Comparison of ENCODE assay signal across 18 cellular contexts in genomic region chr1:235107368-235108184, GRCh38. TPM values are rescaled to one million over a fixed set of nuclear protein-coding genes. Genes with fewer than 3 reads are reported as not detected.
DNase-seq lines count a peak whose midpoint lies in the region; ATAC-seq and TF ChIP-seq lines count a peak whose summit lies in the region.
"Had no signal": no experiment of that assay in that cellular context is flagged by ENCODE, and none has a peak within 500 bp of the region (broad histone marks: within the 10 kb centered on the region; RNA-seq: fewer than 3 reads in every experiment).

No MANE protein-coding gene starts in this region.

- H3K36me3 Mint-ChIP-seq in activated naive CD8-positive, alpha-beta T cell treated with anti-CD3 and anti-CD28 coated beads, Interleukin-2, amount 10 ng/mL, durations not matched to agents 7 days and 5 days: peaks cover 34% of the 10 kb centered on the region
- peaks cover 40% of the 10 kb centered on the region for H3K36me3 Mint-ChIP-seq in activated naive CD8-positive, alpha-beta T cell treated with anti-CD3 and anti-CD28 coated beads for 36 hours
- peaks cover 21% of the 10 kb centered on the region for H3K36me3 Mint-ChIP-seq in chondrocyte (ENCODE audit: low read depth)

- no peak overlapping the region for H3K4me3 Mint-ChIP-seq in activated naive CD8-positive, alpha-beta T cell treated with anti-CD3 and anti-CD28 coated beads, Interleukin-2, amount 10 ng/mL, durations not matched to agents 7 days and 5 days
- no peak overlapping the region for H3K4me3 Mint-ChIP-seq in activated naive CD8-positive, alpha-beta T cell treated with anti-CD3 and anti-CD28 coated beads for 36 hours
- H3K4me3 Mint-ChIP-seq in chondrocyte (ENCODE audit: unreplicated experiment): no peak overlapping the region

- POLR2A ChIA-PET in activated naive CD8-positive, alpha-beta T cell treated with anti-CD3 and anti-CD28 coated beads, Interleukin-2, amount 10 ng/mL, durations not matched to agents 7 days and 5 days (lab: Charles Lee): interaction anchor here (1.0 kb wide), 1 partner anchor 12 kb away, joined by 4 read pairs; no protein-coding TSS in a partner anchor
- POLR2A ChIA-PET in HEK293 (lab: Yijun Ruan, JAX): interaction anchor here (0.6 to 1.7 kb wide), 9 partner anchors 9 to 619 kb away, joined by 3 to 10 read pairs (median 3); partner anchors contain the start of gene TOMM20

- TF ChIP-seq CTCF in HEK293 (tag by site-specific recombination; IDR thresholded peaks at IDR 0.05): no peak
- TF ChIP-seq CTCF in chondrocyte (IDR thresholded peaks at IDR 0.05): no peak

- H3K4me3 ChIP-seq in HEK293 (ENCODE audit: low read depth, low read length): no peak overlapping the region
- H3K4me3 ChIP-seq: lung, MG63, sigmoid colon, thyroid gland had no signal

- no peaks in the 10 kb centered on the region for H3K9me3 Mint-ChIP-seq in activated naive CD8-positive, alpha-beta T cell treated with anti-CD3 and anti-CD28 coated beads, Interleukin-2, amount 10 ng/mL, durations not matched to agents 7 days and 5 days
- no peaks in the 10 kb centered on the region for H3K9me3 Mint-ChIP-seq in activated naive CD8-positive, alpha-beta T cell treated with anti-CD3 and anti-CD28 coated beads for 36 hours
- no peaks in the 10 kb centered on the region for H3K9me3 Mint-ChIP-seq in chondrocyte (ENCODE audit: low read depth)

- CTCF ChIA-PET in HEK293 (lab: Yijun Ruan, JAX): interaction anchor here (0.6 to 4.0 kb wide), 10 partner anchors 8 to 608 kb away, joined by 3 to 27 read pairs (median 3); no protein-coding TSS in a partner anchor

- no peak for DNase-seq in activated naive CD8-positive, alpha-beta T cell treated with anti-CD3 and anti-CD28 coated beads, Interleukin-2, amount 10 ng/mL, durations not matched to agents 7 days and 5 days
- no peak for DNase-seq in activated naive CD8-positive, alpha-beta T cell treated with anti-CD3 and anti-CD28 coated beads for 36 hours
- DNase-seq in chondrocyte (ENCODE audit: low spot score): no peak
- DNase-seq in ureter (ENCODE audit: low spot score): peak; percentile 22
- DNase-seq in NCI-H510A (lab: John Stamatoyannopoulos, UW): no peak
- DNase-seq in GF-D8 (lab: John Stamatoyannopoulos, UW): no peak
- DNase-seq: amniotic stem cell; foreskin melanocyte; H7; hypothalamus; IMR-90; MG63; sigmoid colon; stimulated activated naive CD4-positive, alpha-beta T cell; thyroid gland had no signal

- no peak for ATAC-seq in activated naive CD8-positive, alpha-beta T cell treated with anti-CD3 and anti-CD28 coated beads, Interleukin-2, amount 10 ng/mL, durations not matched to agents 7 days and 5 days (ENCODE audit: low read depth)

- H3K27ac ChIP-seq in HEK293 (ENCODE audit: extremely low read depth, low read depth, low read length): no peak overlapping the region
- H3K27ac ChIP-seq: HL-60, sigmoid colon, thyroid gland had no signal

- H3K27ac Mint-ChIP-seq in activated naive CD8-positive, alpha-beta T cell treated with anti-CD3 and anti-CD28 coated beads, Interleukin-2, amount 10 ng/mL, durations not matched to agents 7 days and 5 days: peak overlapping the region; percentile 54
- H3K27ac Mint-ChIP-seq in activated naive CD8-positive, alpha-beta T cell treated with anti-CD3 and anti-CD28 coated beads for 36 hours: no peak overlapping the region
- H3K27ac Mint-ChIP-seq in chondrocyte (ENCODE audit: unreplicated experiment): peak overlapping the region; percentile 37

- no peaks in the 10 kb centered on the region for H3K27me3 Mint-ChIP-seq in activated naive CD8-positive, alpha-beta T cell treated with anti-CD3 and anti-CD28 coated beads, Interleukin-2, amount 10 ng/mL, durations not matched to agents 7 days and 5 days
- H3K27me3 Mint-ChIP-seq in activated naive CD8-positive, alpha-beta T cell treated with anti-CD3 and anti-CD28 coated beads for 36 hours: no peaks in the 10 kb centered on the region
- H3K27me3 Mint-ChIP-seq in chondrocyte (ENCODE audit: low read depth): no peaks in the 10 kb centered on the region

- peaks cover 38 to 53% of the 10 kb centered on the region in 2 experiments for H3K36me3 ChIP-seq in HEK293 (ENCODE audit: control insufficient read depth in 2 of 2, insufficient read depth in 1 of 2, low read length in 2 of 2)

- H3K4me1 Mint-ChIP-seq in activated naive CD8-positive, alpha-beta T cell treated with anti-CD3 and anti-CD28 coated beads, Interleukin-2, amount 10 ng/mL, durations not matched to agents 7 days and 5 days: peaks cover 29% of the 10 kb centered on the region
- peaks cover 23% of the 10 kb centered on the region for H3K4me1 Mint-ChIP-seq in activated naive CD8-positive, alpha-beta T cell treated with anti-CD3 and anti-CD28 coated beads for 36 hours
- H3K4me1 Mint-ChIP-seq in chondrocyte (ENCODE audit: low read depth): peaks cover 28% of the 10 kb centered on the region

- no peaks in the 10 kb centered on the region for H3K9me3 ChIP-seq in HEK293 (ENCODE audit: control insufficient read depth, insufficient read depth, low read depth, low read length)
- H3K9me3 ChIP-seq: MG63, sigmoid colon, thyroid gland had no signal

- H3K4me1 ChIP-seq in HEK293 (ENCODE audit: control insufficient read depth, insufficient read depth, low read length): no peaks in the 10 kb centered on the region
- H3K4me1 ChIP-seq: thyroid gland had no signal

TF ChIP-seq in HEK293, 187 proteins besides CTCF, POLR2A, EP300 and RAD21 (continues in another document):
- 0 out of 2 replicates have a peak, but pooled peaks have one; percentile 23 for TF ChIP-seq HOXD13 (CRISPR knock-in tag; IDR thresholded peaks at IDR 0.05; ENCODE audit: borderline replicate concordance)
- TF ChIP-seq ZNF555 (tag by site-specific recombination; conservative IDR thresholded peaks at IDR 0.05): no peak
- no peak for TF ChIP-seq GLI2 (tag by site-specific recombination; IDR thresholded peaks at IDR 0.05; ENCODE audit: borderline replicate concordance, low read depth)
- TF ChIP-seq ZNF558 (tag by site-specific recombination; IDR thresholded peaks at IDR 0.05): no peak
- TF ChIP-seq ZFP41 (tag by site-specific recombination; IDR thresholded peaks at IDR 0.05; ENCODE audit: borderline replicate concordance): no peak
- no peak for TF ChIP-seq ZNF335 (tag by site-specific recombination; conservative IDR thresholded peaks at IDR 0.05)
- no peak for TF ChIP-seq ZNF626 (tag by site-specific recombination; IDR thresholded peaks at IDR 0.05)
- TF ChIP-seq ZNF521 (tag by site-specific recombination; IDR thresholded peaks at IDR 0.05): no peak
- no peak for TF ChIP-seq ZNF768 (tag by site-specific recombination; IDR thresholded peaks at IDR 0.05)
- TF ChIP-seq ZNF664 (tag by site-specific recombination; IDR thresholded peaks at IDR 0.05): no peak
- TF ChIP-seq, protein P1, sequence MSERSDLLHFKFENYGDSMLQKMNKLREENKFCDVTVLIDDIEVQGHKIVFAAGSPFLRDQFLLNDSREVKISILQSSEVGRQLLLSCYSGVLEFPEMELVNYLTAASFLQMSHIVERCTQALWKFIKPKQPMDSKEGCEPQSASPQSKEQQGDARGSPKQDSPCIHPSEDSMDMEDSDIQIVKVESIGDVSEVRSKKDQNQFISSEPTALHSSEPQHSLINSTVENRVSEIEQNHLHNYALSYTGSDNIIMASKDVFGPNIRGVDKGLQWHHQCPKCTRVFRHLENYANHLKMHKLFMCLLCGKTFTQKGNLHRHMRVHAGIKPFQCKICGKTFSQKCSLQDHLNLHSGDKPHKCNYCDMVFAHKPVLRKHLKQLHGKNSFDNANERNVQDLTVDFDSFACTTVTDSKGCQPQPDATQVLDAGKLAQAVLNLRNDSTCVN (tag by site-specific recombination; optimal IDR thresholded peaks at IDR 0.05): no peak
- no peak for TF ChIP-seq ZSCAN30 (tag by site-specific recombination; IDR thresholded peaks at IDR 0.05)
- no peak for TF ChIP-seq INSM2 (tag by site-specific recombination; IDR thresholded peaks at IDR 0.05)
- TF ChIP-seq ZNF488 (tag by site-specific recombination; IDR thresholded peaks at IDR 0.05): no peak
- no peak for TF ChIP-seq ZFP3 (tag by site-specific recombination; IDR thresholded peaks at IDR 0.05; ENCODE audit: low read depth)

RNA-seq across cellular contexts. Expression of gene TOMM20, which starts 21.1 kb away (rescaled TPM):
- total RNA-seq in activated naive CD8-positive, alpha-beta T cell treated with anti-CD3 and anti-CD28 coated beads, Interleukin-2, amount 10 ng/mL, durations not matched to agents 7 days and 5 days: 10 to 100 TPM; 81.2 to 95.5 TPM
- 100 to 1,000 TPM; 131 to 150 TPM for total RNA-seq in activated naive CD8-positive, alpha-beta T cell treated with anti-CD3 and anti-CD28 coated beads for 36 hours
- total RNA-seq in chondrocyte: 66.3 to 89.1 TPM (median 80.7 TPM) in 3 replicates
- total RNA-seq in ureter: 104 TPM

RNA-seq across cellular contexts. Expression of gene RBM34, which starts 53.5 kb away (rescaled TPM):
- 100 to 1,000 TPM; 129 to 134 TPM for total RNA-seq in activated naive CD8-positive, alpha-beta T cell treated with anti-CD3 and anti-CD28 coated beads, Interleukin-2, amount 10 ng/mL, durations not matched to agents 7 days and 5 days
- total RNA-seq in activated naive CD8-positive, alpha-beta T cell treated with anti-CD3 and anti-CD28 coated beads for 36 hours: 100 to 1,000 TPM; 143 to 156 TPM
- total RNA-seq in chondrocyte: 67.6 to 83.8 TPM (median 72.9 TPM) in 3 replicates
- total RNA-seq in ureter: 67.0 TPM
